In genomic region chr5:127419007-127419406, GRCh38 we compare ENCODE assay signal across 27 cellular contexts.
A peak's percentile ranks its signal among the peaks of the same experiment; 100 is the strongest.
DNase-seq lines count a peak whose midpoint lies in the region; ATAC-seq and TF ChIP-seq lines count a peak whose summit lies in the region.
"Had no signal": no experiment of that assay in that cellular context is flagged by ENCODE, and none has a peak within 500 bp of the region (broad histone marks: within the 10 kb centered on the region; RNA-seq: fewer than 3 reads in every experiment).

No MANE protein-coding gene starts in this region.

- peaks cover 59% of the 10 kb centered on the region for H3K4me1 Mint-ChIP-seq in brain
- H3K4me1 Mint-ChIP-seq in neural crest cell, result peaks cover 60% of the 10 kb centered on the region

- H3K4me3 Mint-ChIP-seq in brain (peak overlapping the region in 1 of 5 experiments; percentile 8), neural crest cell (no peak overlapping the region)
- H3K4me3 Mint-ChIP-seq: activated T-cell treated with anti-CD3 and anti-CD28 coated beads, Interleukin-2, amount 50 U/mL, for 72 hours; memory B cell; nephron progenitor cell; stimulated activated naive B cell treated with anti-CD40 and anti-IgM and Interleukin-4, amounts not matched to agents 10 μg/mL and 1 μg/mL and 100 μg/mL, for 72 hours; T-helper 1 cell treated with Interleukin-12 subunit alpha and Interleukin-12 subunit beta and Interleukin-4 antibody, amounts not matched to agents 30 μg/mL and 1 μg/mL, for 36 hours had no signal

- peak; percentile 58 for TF ChIP-seq CTCF in LNCAP (IDR thresholded peaks at IDR 0.05)
- no peak for TF ChIP-seq CTCF in brain (conservative IDR thresholded peaks at IDR 0.05)
- TF ChIP-seq CTCF in neural crest cell (conservative IDR thresholded peaks at IDR 0.05), result no peak

- H3K36me3 Mint-ChIP-seq in brain (peaks cover 50% of the 10 kb centered on the region), neural crest cell (ENCODE audit: low read depth) (peaks cover 23% of the 10 kb centered on the region)
- H3K36me3 Mint-ChIP-seq: memory B cell; stimulated activated naive B cell treated with anti-CD40 and anti-IgM and Interleukin-4, amounts not matched to agents 10 μg/mL and 1 μg/mL and 100 μg/mL, for 72 hours had no signal

- no peak for ATAC-seq in GM19467 (IDR thresholded peaks at IDR 0.05; ENCODE audit: unreplicated experiment)
- ATAC-seq: activated T-cell treated with anti-CD3 and anti-CD28 coated beads, Interleukin-2, amount 50 U/mL, for 72 hours; left lung; SK-N-SH treated with all-trans-retinoic acid at 6 μM for 48 hours; stimulated activated naive B cell treated with anti-CD40 and anti-IgM and Interleukin-4, amounts not matched to agents 10 μg/mL and 1 μg/mL and 100 μg/mL, for 72 hours; upper lobe of right lung had no signal

- H3K9me3 Mint-ChIP-seq in brain (peaks cover 0 to 8% (median 0%) of the 10 kb centered on the region in 5 experiments), neural crest cell (no peaks in the 10 kb centered on the region)
- H3K9me3 Mint-ChIP-seq: activated T-cell treated with anti-CD3 and anti-CD28 coated beads, Interleukin-2, amount 50 U/mL, for 72 hours; memory B cell; T-helper 1 cell treated with Interleukin-12 subunit alpha and Interleukin-12 subunit beta and Interleukin-4 antibody, amounts not matched to agents 30 μg/mL and 1 μg/mL, for 36 hours had no signal

- H3K27ac Mint-ChIP-seq in brain (peak overlapping the region; percentile 14 to 54 (median 34)), neural crest cell (ENCODE audit: unreplicated experiment) (peak overlapping the region; percentile 40)
- H3K27ac Mint-ChIP-seq: activated T-cell treated with anti-CD3 and anti-CD28 coated beads, Interleukin-2, amount 50 U/mL, for 72 hours; memory B cell; nephron progenitor cell; stimulated activated naive B cell treated with anti-CD40 and anti-IgM and Interleukin-4, amounts not matched to agents 10 μg/mL and 1 μg/mL and 100 μg/mL, for 72 hours; T-helper 1 cell treated with Interleukin-12 subunit alpha and Interleukin-12 subunit beta and Interleukin-4 antibody, amounts not matched to agents 30 μg/mL and 1 μg/mL, for 36 hours had no signal

- H3K27me3 Mint-ChIP-seq in brain, result peaks cover 3% of the 10 kb centered on the region
- no peaks in the 10 kb centered on the region for H3K27me3 Mint-ChIP-seq in neural crest cell (ENCODE audit: low read depth)
- H3K27me3 Mint-ChIP-seq: stimulated activated naive B cell treated with anti-CD40 and anti-IgM and Interleukin-4, amounts not matched to agents 10 μg/mL and 1 μg/mL and 100 μg/mL, for 72 hours had no signal

- DNase-seq in NCI-H1694 (lab: John Stamatoyannopoulos, UW), result peak; percentile 55
- no peak for DNase-seq in neural crest cell (ENCODE audit: low read depth, low spot score)
- no peak for DNase-seq in effector CD8-positive, alpha-beta T cell (lab: John Stamatoyannopoulos, UW)
- no peak for DNase-seq in epidermal melanocyte (ENCODE audit: insufficient read length, low spot score)
- DNase-seq: activated CD4-positive, alpha-beta T cell treated with anti-CD3 and anti-CD28 coated beads, Interleukin-2, amount 50 U/mL, for 48 hours; activated CD4-positive, CD25-positive, alpha-beta regulatory T cell treated with anti-CD3 and anti-CD28 coated beads, Interleukin-2, amount 50 U/mL, for 72 hours; activated naive CD4-positive, alpha-beta T cell; activated T-cell treated with anti-CD3 and anti-CD28 coated beads, Interleukin-2, amount 50 U/mL, for 72 hours; COR-L47; DMS79; GDM1; IMR-90; left lung; NCI-H2107; nephron progenitor cell; ovary; PC-9; Right ventricle myocardium superior; small intestine; stimulated activated naive B cell treated with anti-CD40 and anti-IgM and Interleukin-4, amounts not matched to agents 10 μg/mL and 1 μg/mL and 100 μg/mL, for 72 hours; upper lobe of right lung had no signal
